In genomic region chr9:9792144-9792857, GRCh38 we compare ENCODE assay signal across 18 cellular contexts.
DNase-seq lines count a peak whose midpoint lies in the region; ATAC-seq and TF ChIP-seq lines count a peak whose summit lies in the region.
"Had no signal": no experiment of that assay in that cellular context is flagged by ENCODE, and none has a peak within 500 bp of the region (broad histone marks: within the 10 kb centered on the region; RNA-seq: fewer than 3 reads in every experiment).

No MANE protein-coding gene starts in this region.

- no peaks in the 10 kb centered on the region for H4K20me1 ChIP-seq in MM.1S (ENCODE audit: insufficient read depth, low read length)

- no peaks in the 10 kb centered on the region for H3K27me3 ChIP-seq in MM.1S (replicated peaks; ENCODE audit: insufficient read depth, low read length)
- no peaks in the 10 kb centered on the region for H3K27me3 ChIP-seq in esophagus squamous epithelium
- H3K27me3 ChIP-seq: uterus had no signal

- H3K9me2 ChIP-seq in MM.1S (replicated peaks; ENCODE audit: insufficient read depth, low read length) = no peaks in the 10 kb centered on the region

- no peaks in the 10 kb centered on the region for H3F3A ChIP-seq in MM.1S (ENCODE audit: insufficient read depth, low read length)

- intact Hi-C loops in esophagus squamous epithelium (cut with DNase I) = no loop called here

- no peaks in the 10 kb centered on the region for H3K36me3 ChIP-seq in MM.1S (replicated peaks; ENCODE audit: insufficient read depth, low read length)
- no peaks in the 10 kb centered on the region for H3K36me3 ChIP-seq in esophagus squamous epithelium
- H3K36me3 ChIP-seq: uterus had no signal

- TF ChIP-seq CTCF in MM.1S (IDR thresholded peaks at IDR 0.05; ENCODE audit: low read length) (no peak), esophagus squamous epithelium (IDR thresholded peaks at IDR 0.05) (no peak)

- 63 to 82% methylated on average over 1 of the region's 1 CpG for WGBS in esophagus squamous epithelium, 2 donors

- H3K9ac ChIP-seq in MM.1S (ENCODE audit: low read length) = peak overlapping the region; percentile 4; the same call in 1 of the 2 replicates
- H3K9ac ChIP-seq: parathyroid adenoma had no signal

- H3K79me2 ChIP-seq in MM.1S (ENCODE audit: low read length) = no peaks in the 10 kb centered on the region
- H3K79me2 ChIP-seq: parathyroid adenoma had no signal

- H2AFZ ChIP-seq in MM.1S (ENCODE audit: low read length) = no peak overlapping the region
- H2AFZ ChIP-seq: parathyroid adenoma had no signal

- H3K4me1 ChIP-seq in MM.1S (ENCODE audit: low read length) (peaks cover 31% of the 10 kb centered on the region), esophagus squamous epithelium (no peaks in the 10 kb centered on the region)
- H3K4me1 ChIP-seq: parathyroid adenoma, uterus had no signal

- H3K9me3 ChIP-seq in MM.1S (replicated peaks; ENCODE audit: insufficient read depth, low read length) = no peaks in the 10 kb centered on the region
- H3K9me3 ChIP-seq in esophagus squamous epithelium = no peaks in the 10 kb centered on the region
- H3K9me3 ChIP-seq: uterus had no signal

- ATAC-seq in GM18505 (IDR thresholded peaks at IDR 0.05; ENCODE audit: unreplicated experiment) = peak; percentile 54
- peak; percentile 51 for ATAC-seq in GM19455 (IDR thresholded peaks at IDR 0.05; ENCODE audit: unreplicated experiment)
- ATAC-seq in HG02870 (IDR thresholded peaks at IDR 0.05; ENCODE audit: unreplicated experiment) = peak; percentile 72
- ATAC-seq in GM19035 (IDR thresholded peaks at IDR 0.05; ENCODE audit: unreplicated experiment) = no peak
- ATAC-seq: activated CD4-positive, CD25-positive, alpha-beta regulatory T cell treated with anti-CD3 and anti-CD28 coated beads, Interleukin-2, amount 50 U/mL, for 24 hours; HCT116; stimulated activated naive CD8-positive, alpha-beta T cell treated with anti-CD3 and anti-CD28 coated beads, Interleukin-15, amount 100 ng/mL, for 72 hours had no signal

- H3K27ac ChIP-seq in MM.1S (ENCODE audit: low read length) (peak overlapping the region; percentile 38; the same call in 1 of the 2 replicates), esophagus squamous epithelium (no peak overlapping the region)
- H3K27ac ChIP-seq: parathyroid adenoma, uterus had no signal

- H3K4me3 ChIP-seq in MM.1S (ENCODE audit: low read length) (no peak overlapping the region), esophagus squamous epithelium (no peak overlapping the region)
- H3K4me3 ChIP-seq: smooth muscle cell, uterus had no signal

- DNase-seq in MM.1S (peak; percentile 30), A172 (ENCODE audit: low spot score) (no peak), NCI-H1417 (lab: John Stamatoyannopoulos, UW) (no peak), esophagus squamous epithelium (lab: John Stamatoyannopoulos, UW) (no peak)
- DNase-seq: activated CD8-positive, alpha-beta memory T cell treated with anti-CD3 and anti-CD28 coated beads, Interleukin-2, amount 50 U/mL, for 4 hours; activated naive CD4-positive, alpha-beta T cell treated with Interleukin-2 at 50 U/mL for 16 hours; Karpas-422; NCI-H1694 treated with DMSO at 0.1 percent for 48 hours; stimulated activated naive CD8-positive, alpha-beta T cell treated with anti-CD3 and anti-CD28 coated beads, Interleukin-15, amount 100 ng/mL, for 72 hours; uterus had no signal

- H3K4me2 ChIP-seq in MM.1S (ENCODE audit: low read depth, low read length) = peak overlapping the region; percentile 18; the same call in 1 of the 2 replicates
- H3K4me2 ChIP-seq: smooth muscle cell had no signal

- TF ChIP-seq POLR2A in GM18505 (IDR thresholded peaks at IDR 0.05; ENCODE audit: borderline replicate concordance, extremely low read depth, insufficient read depth, insufficient read length) = no peak
- TF ChIP-seq POLR2A in esophagus squamous epithelium (IDR thresholded peaks at IDR 0.05) = no peak
